In genomic region chr3:129549805-129550204, GRCh38 we compare ENCODE assay signal across 2 cellular contexts.
TF ChIP-seq lines count a peak whose summit lies in the region.

No MANE protein-coding gene starts in this region.

TF ChIP-seq in SK-N-SH, 30 proteins besides CTCF, POLR2A, EP300 and RAD21 (continued from another document):
- TF ChIP-seq, protein P1, sequence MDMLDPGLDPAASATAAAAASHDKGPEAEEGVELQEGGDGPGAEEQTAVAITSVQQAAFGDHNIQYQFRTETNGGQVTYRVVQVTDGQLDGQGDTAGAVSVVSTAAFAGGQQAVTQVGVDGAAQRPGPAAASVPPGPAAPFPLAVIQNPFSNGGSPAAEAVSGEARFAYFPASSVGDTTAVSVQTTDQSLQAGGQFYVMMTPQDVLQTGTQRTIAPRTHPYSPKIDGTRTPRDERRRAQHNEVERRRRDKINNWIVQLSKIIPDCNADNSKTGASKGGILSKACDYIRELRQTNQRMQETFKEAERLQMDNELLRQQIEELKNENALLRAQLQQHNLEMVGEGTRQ (IDR thresholded peaks at IDR 0.05; ENCODE audit: borderline replicate concordance, low read depth, low read length) = no peak
- TF ChIP-seq MAX (IDR thresholded peaks at IDR 0.05; ENCODE audit: low read depth) (no peak), NFIC (IDR thresholded peaks at IDR 0.05; ENCODE audit: borderline replicate concordance) (no peak), YY1 (IDR thresholded peaks at IDR 0.05; ENCODE audit: low read depth) (no peak), JUND (IDR thresholded peaks at IDR 0.05) (no peak), RXRA (IDR thresholded peaks at IDR 0.05; ENCODE audit: borderline replicate concordance, low read depth) (no peak), FOXM1 (IDR thresholded peaks at IDR 0.05; ENCODE audit: low read depth) (no peak), TEAD4 (IDR thresholded peaks at IDR 0.05; ENCODE audit: borderline replicate concordance, insufficient read depth) (no peak), FOXJ3 (CRISPR knock-in tag; IDR thresholded peaks at IDR 0.05) (no peak), MEF2A (IDR thresholded peaks at IDR 0.05; ENCODE audit: borderline replicate concordance, low read depth) (no peak), CHD2 (IDR thresholded peaks at IDR 0.05; ENCODE audit: low read length, partially characterized antibody) (no peak), ELF1 (IDR thresholded peaks at IDR 0.05) (no peak)
- TF ChIP-seq, protein P2, sequence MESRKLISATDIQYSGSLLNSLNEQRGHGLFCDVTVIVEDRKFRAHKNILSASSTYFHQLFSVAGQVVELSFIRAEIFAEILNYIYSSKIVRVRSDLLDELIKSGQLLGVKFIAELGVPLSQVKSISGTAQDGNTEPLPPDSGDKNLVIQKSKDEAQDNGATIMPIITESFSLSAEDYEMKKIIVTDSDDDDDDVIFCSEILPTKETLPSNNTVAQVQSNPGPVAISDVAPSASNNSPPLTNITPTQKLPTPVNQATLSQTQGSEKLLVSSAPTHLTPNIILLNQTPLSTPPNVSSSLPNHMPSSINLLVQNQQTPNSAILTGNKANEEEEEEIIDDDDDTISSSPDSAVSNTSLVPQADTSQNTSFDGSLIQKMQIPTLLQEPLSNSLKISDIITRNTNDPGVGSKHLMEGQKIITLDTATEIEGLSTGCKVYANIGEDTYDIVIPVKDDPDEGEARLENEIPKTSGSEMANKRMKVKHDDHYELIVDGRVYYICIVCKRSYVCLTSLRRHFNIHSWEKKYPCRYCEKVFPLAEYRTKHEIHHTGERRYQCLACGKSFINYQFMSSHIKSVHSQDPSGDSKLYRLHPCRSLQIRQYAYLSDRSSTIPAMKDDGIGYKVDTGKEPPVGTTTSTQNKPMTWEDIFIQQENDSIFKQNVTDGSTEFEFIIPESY (IDR thresholded peaks at IDR 0.05; ENCODE audit: borderline replicate concordance, low read depth) = no peak
- TF ChIP-seq, protein P3, sequence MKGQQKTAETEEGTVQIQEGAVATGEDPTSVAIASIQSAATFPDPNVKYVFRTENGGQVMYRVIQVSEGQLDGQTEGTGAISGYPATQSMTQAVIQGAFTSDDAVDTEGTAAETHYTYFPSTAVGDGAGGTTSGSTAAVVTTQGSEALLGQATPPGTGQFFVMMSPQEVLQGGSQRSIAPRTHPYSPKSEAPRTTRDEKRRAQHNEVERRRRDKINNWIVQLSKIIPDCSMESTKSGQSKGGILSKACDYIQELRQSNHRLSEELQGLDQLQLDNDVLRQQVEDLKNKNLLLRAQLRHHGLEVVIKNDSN (IDR thresholded peaks at IDR 0.05; ENCODE audit: borderline replicate concordance, low read depth) = no peak

TF ChIP-seq in SK-N-SH treated with all-trans-retinoic acid at 6 μM for 48 hours, 23 proteins besides CTCF, POLR2A, EP300 and RAD21 (continued from another document):
- TF ChIP-seq TSHZ2 (CRISPR knock-in tag; IDR thresholded peaks at IDR 0.05) = no peak
TF ChIP-seq in SK-N-SH treated with all-trans-retinoic acid at 6 μM for 48 hours: peak in this region for 0.
